19 cellular contexts compared by ENCODE assay signal in genomic region chr1:71638081-71638766, GRCh38.
DNase-seq lines count a peak whose midpoint lies in the region; ATAC-seq and TF ChIP-seq lines count a peak whose summit lies in the region.
"Had no signal": no experiment of that assay in that cellular context is flagged by ENCODE, and none has a peak within 500 bp of the region (broad histone marks: within the 10 kb centered on the region; RNA-seq: fewer than 3 reads in every experiment).

No MANE protein-coding gene starts in this region.

- H3K27me3 Mint-ChIP-seq in osteocyte (ENCODE audit: unreplicated experiment), result no peaks in the 10 kb centered on the region
- H3K27me3 Mint-ChIP-seq in WTC11 (ENCODE audit: low read depth), result no peaks in the 10 kb centered on the region
- H3K27me3 Mint-ChIP-seq: brain had no signal

- POLR2A ChIA-PET in WTC11 (lab: Charles Lee), result no interaction called here

- DNase-seq in EL, result peak; percentile 78
- DNase-seq in RKO (ENCODE audit: low spot score), result peak; percentile 43
- DNase-seq in fibroblast of pulmonary artery (ENCODE audit: low read depth), result peak; percentile 49
- no peak for DNase-seq in osteocyte (ENCODE audit: extremely low spot score, unreplicated experiment)
- no peak for DNase-seq in WTC11 (ENCODE audit: low spot score)
- no peak for DNase-seq in G401 (ENCODE audit: low spot score)
- DNase-seq: DND-41; effector memory CD4-positive, alpha-beta T cell; immature natural killer cell; Kasumi-1; midbrain; NCI-H187 treated with DMSO at 0.1 percent for 48 hours; NCI-H524; spleen; stimulated activated naive CD4-positive, alpha-beta T cell treated with Interleukin-2 at 50 U/mL for 16 hours; SW 1271; WERI-Rb-1 had no signal

- H3K4me3 Mint-ChIP-seq in osteocyte (ENCODE audit: unreplicated experiment) (no peak overlapping the region), WTC11 (no peak overlapping the region)
- H3K4me3 Mint-ChIP-seq: brain, immature natural killer cell had no signal

- CTCF ChIA-PET in WTC11 (lab: Charles Lee), result no interaction called here

- peak overlapping the region; percentile 60 for H3K27ac Mint-ChIP-seq in osteocyte (ENCODE audit: unreplicated experiment)
- no peak overlapping the region; the same call in 1 of the 2 replicates for H3K27ac Mint-ChIP-seq in WTC11
- H3K27ac Mint-ChIP-seq: immature natural killer cell had no signal

- TF ChIP-seq CTCF in fibroblast of pulmonary artery (IDR thresholded peaks at IDR 0.05; ENCODE audit: low read length, missing control alignments) (no peak), osteocyte (IDR thresholded peaks at IDR 0.05) (no peak), WTC11 (IDR thresholded peaks at IDR 0.05) (no peak)

- H3K36me3 Mint-ChIP-seq in osteocyte (ENCODE audit: unreplicated experiment) (no peaks in the 10 kb centered on the region), WTC11 (no peaks in the 10 kb centered on the region)
- H3K36me3 Mint-ChIP-seq: brain, immature natural killer cell had no signal

- H3K4me1 Mint-ChIP-seq in osteocyte (ENCODE audit: unreplicated experiment) (peaks cover 8% of the 10 kb centered on the region), WTC11 (peaks cover 2% of the 10 kb centered on the region; the same call in 1 of the 2 replicates)
- H3K4me1 Mint-ChIP-seq: immature natural killer cell had no signal

- no peak overlapping the region for H3K4me3 ChIP-seq in fibroblast of pulmonary artery (replicated peaks; ENCODE audit: low read depth, low read length)
- H3K4me3 ChIP-seq: spleen had no signal

- peaks cover 12% of the 10 kb centered on the region for H3K9me3 Mint-ChIP-seq in osteocyte (ENCODE audit: unreplicated experiment)
- H3K9me3 Mint-ChIP-seq in WTC11, result no peaks in the 10 kb centered on the region

- in situ Hi-C loops in G401 (cut with HindIII; ENCODE audit: low sequenced_read_pairs), result no loop called here

- ATAC-seq in WTC11 (no peak), HG03378 (IDR thresholded peaks at IDR 0.05; ENCODE audit: unreplicated experiment) (no peak)

TF ChIP-seq in WTC11, 78 proteins besides CTCF, POLR2A, EP300 and RAD21:
- TF ChIP-seq ATF2 (CRISPR knock-in tag; IDR thresholded peaks at IDR 0.05; ENCODE audit: borderline replicate concordance, low read depth) (no peak), ATF3 (CRISPR knock-in tag; conservative IDR thresholded peaks at IDR 0.05) (no peak), NFYB (CRISPR knock-in tag; conservative IDR thresholded peaks at IDR 0.05; ENCODE audit: low read depth) (no peak), ZNF671 (CRISPR knock-in tag; IDR thresholded peaks at IDR 0.05) (no peak), SOX15 (CRISPR knock-in tag; IDR thresholded peaks at IDR 0.05) (no peak), KAT7 (CRISPR knock-in tag; IDR thresholded peaks at IDR 0.05; ENCODE audit: borderline replicate concordance) (no peak)

Comparison
In these comparisons a context has a peak if more than half of its experiments do, and no peak if none do; other contexts are left out.
1. DNase-seq: peak in EL (single experiment), RKO (single experiment) and fibroblast of pulmonary artery (single experiment); none in osteocyte (single experiment), WTC11 (single experiment) and G401 (single experiment).